ENCODE assay signal across 1 cellular context in genomic region chr19:45882652-45883585, GRCh38.
A peak's percentile ranks its signal among the peaks of the same experiment; 100 is the strongest.
TF ChIP-seq lines count a peak whose summit lies in the region.

No MANE protein-coding gene starts in this region.

TF ChIP-seq in HepG2, 621 proteins besides CTCF, POLR2A, EP300 and RAD21 (continued from another document):
- TF ChIP-seq ZNF333 (CRISPR knock-in tag; IDR thresholded peaks at IDR 0.05; ENCODE audit: borderline replicate concordance) (no peak), HOXA5 (CRISPR knock-in tag; IDR thresholded peaks at IDR 0.05) (peak; percentile 33; the same call in 1 of the 2 replicates), ATM (IDR thresholded peaks at IDR 0.05; ENCODE audit: borderline replicate concordance) (no peak), SRSF1 (optimal IDR thresholded peaks at IDR 0.05; ENCODE audit: low read depth, low read length) (peak; percentile 51), PLSCR1 (CRISPR knock-in tag; IDR thresholded peaks at IDR 0.05; ENCODE audit: borderline replicate concordance) (0 out of 2 replicates have a peak, but pooled peaks have one; percentile 19), ZNF282 (IDR thresholded peaks at IDR 0.05; ENCODE audit: partially characterized antibody) (no peak), PRPF4 (IDR thresholded peaks at IDR 0.05; ENCODE audit: low read depth, low read length, poor library complexity, severe bottlenecking) (peak; percentile 87), E2F5 (CRISPR knock-in tag; conservative IDR thresholded peaks at IDR 0.05) (0 out of 2 replicates have a peak, but pooled peaks have one; percentile 20), ZFP62 (CRISPR knock-in tag; IDR thresholded peaks at IDR 0.05) (no peak), NPAS2 (CRISPR knock-in tag; IDR thresholded peaks at IDR 0.05; ENCODE audit: borderline replicate concordance) (no peak), ZNF431 (CRISPR knock-in tag; IDR thresholded peaks at IDR 0.05; ENCODE audit: borderline replicate concordance, low read depth) (peak; percentile 79), NONO (IDR thresholded peaks at IDR 0.05) (no peak), NONO (CRISPR knock-in tag; conservative IDR thresholded peaks at IDR 0.05) (peak; percentile 78), ZNF180 (CRISPR knock-in tag; IDR thresholded peaks at IDR 0.05; ENCODE audit: borderline replicate concordance, low read depth) (no peak), ZNF260 (CRISPR knock-in tag; IDR thresholded peaks at IDR 0.05; ENCODE audit: borderline replicate concordance, low read depth) (no peak), U2AF2 (IDR thresholded peaks at IDR 0.05; ENCODE audit: low read depth, low read length) (no peak), ZNF800 (CRISPR knock-in tag; IDR thresholded peaks at IDR 0.05) (no peak), ZBTB39 (CRISPR knock-in tag; IDR thresholded peaks at IDR 0.05) (no peak), ZNF264 (CRISPR knock-in tag; IDR thresholded peaks at IDR 0.05) (0 out of 2 replicates have a peak, but pooled peaks have one; percentile 50), FOXC1 (CRISPR knock-in tag; IDR thresholded peaks at IDR 0.05; ENCODE audit: borderline replicate concordance) (no peak), ZSCAN9 (CRISPR knock-in tag; IDR thresholded peaks at IDR 0.05; ENCODE audit: borderline replicate concordance) (peak; percentile 36), NR3C1 (CRISPR knock-in tag; IDR thresholded peaks at IDR 0.05) (no peak), ARID5B (CRISPR knock-in tag; IDR thresholded peaks at IDR 0.05) (peak; percentile 75)
